In genomic region chr1:6602669-6603423, GRCh38 we compare ENCODE assay signal across 8 cellular contexts. TPM values are rescaled to one million over a fixed set of nuclear protein-coding genes. Genes with fewer than 3 reads are reported as not detected.
A peak's percentile ranks its signal among the peaks of the same experiment; 100 is the strongest.
DNase-seq lines count a peak whose midpoint lies in the region; ATAC-seq and TF ChIP-seq lines count a peak whose summit lies in the region.

KLHL21 (minus strand) TSS chr1:6602869; CDS start chr1:6602817, 52 bp downstream.

- H3K4me3 ChIP-seq in SJCRH30 (peak within 1 kb of the TSS; percentile 79), foreskin fibroblast (ENCODE audit: low read depth in 1 of 2, low read length in 2 of 2) (peak within 1 kb of the TSS; percentile 86 to 93), neural progenitor cell (peak within 1 kb of the TSS; percentile 65)

- H2AFZ ChIP-seq in neural progenitor cell (replicated peaks): peak within 1 kb of the TSS; percentile 78

- no peaks in the 10 kb centered on the region for H3K9me3 Mint-ChIP-seq in neural progenitor cell

- H3K27ac ChIP-seq in SJCRH30 (peak within 1 kb of the TSS; percentile 99), neural progenitor cell (peak within 1 kb of the TSS; percentile 31)

- H3K9ac ChIP-seq in neural progenitor cell: no peak within 1 kb of the TSS

- peaks cover 14% of the 10 kb centered on the region for H3K36me3 ChIP-seq in SJCRH30
- H3K36me3 ChIP-seq in neural progenitor cell: no peaks in the 10 kb centered on the region

- H3K9me3 ChIP-seq in SJCRH30 (replicated peaks) (no peaks in the 10 kb centered on the region), neural progenitor cell (ENCODE audit: low read depth) (no peaks in the 10 kb centered on the region)

- peak within 1 kb of the TSS; percentile 99 for H3K27ac Mint-ChIP-seq in neural progenitor cell

- peaks cover 36% of the 10 kb centered on the region for H3K4me1 Mint-ChIP-seq in neural progenitor cell

- peak within 1 kb of the TSS; percentile 99 for H3K4me2 ChIP-seq in neural progenitor cell

- peak within 1 kb of the TSS; percentile 96 for H3K4me3 Mint-ChIP-seq in neural progenitor cell

- H3K4me1 ChIP-seq in SJCRH30: 0 out of 2 replicates have a peak, but pooled peaks cover 10% of the 10 kb centered on the region
- H3K4me1 ChIP-seq in neural progenitor cell: peaks cover 33% of the 10 kb centered on the region

- ATAC-seq in GM21447 (IDR thresholded peaks at IDR 0.05; ENCODE audit: unreplicated experiment): peak; percentile 42

- H4K20me1 ChIP-seq in neural progenitor cell (ENCODE audit: low read depth): peaks cover 30% of the 10 kb centered on the region

- no peaks in the 10 kb centered on the region for H3K36me3 Mint-ChIP-seq in neural progenitor cell

- peak; percentile 21 for DNase-seq in DMS153 treated with DMSO at 0.1 percent for 48 hours (lab: John Stamatoyannopoulos, UW; ENCODE audit: unreplicated experiment)
- DNase-seq in HuH-7.5 (ENCODE audit: low spot score): peak; percentile 87
- peak; percentile 92 to 96 for DNase-seq in SJCRH30
- DNase-seq in activated gamma-delta T cell treated with Interleukin-2 at 50 U/mL for 16 hours: peak; percentile 85
- peak; percentile 92 to 98 for DNase-seq in foreskin fibroblast
- peak; percentile 91 for DNase-seq in neural progenitor cell (ENCODE audit: low spot score)
- peak; percentile 80 for DNase-seq in stromal cell of bone marrow (ENCODE audit: low read depth)

- peaks cover 8% of the 10 kb centered on the region for H3K27me3 Mint-ChIP-seq in neural progenitor cell (ENCODE audit: insufficient read depth, low read depth)

- TF ChIP-seq CTCF in foreskin fibroblast (IDR thresholded peaks at IDR 0.05; ENCODE audit: low read depth, low read length) (no peak), neural progenitor cell (IDR thresholded peaks at IDR 0.05) (no peak)

- H3K27me3 ChIP-seq in SJCRH30 (no peaks in the 10 kb centered on the region), neural progenitor cell (peaks cover 23% of the 10 kb centered on the region)

- peaks cover 40% of the 10 kb centered on the region for H3K79me2 ChIP-seq in neural progenitor cell (ENCODE audit: low read depth)

- peaks cover 45% of the 10 kb centered on the region for H3F3A ChIP-seq in neural progenitor cell (ENCODE audit: low read depth)

RNA-seq across cellular contexts. Expression of gene KLHL21, which starts in this region (rescaled TPM):
- total RNA-seq in SJCRH30 (2014; rRNA removed; shearing (Covaris generic)): 44.8 and 45.0 TPM in 2 replicates
- total RNA-seq in neural progenitor cell (ENCODE audit: low replicate concordance): 4.8 and 7.2 TPM in 2 replicates

Comparison
In these comparisons a context has a peak if more than half of its experiments do, and no peak if none do; other contexts are left out.
1. Peak in every context shown above with its lines: DNase-seq, ATAC-seq, H3K4me3 ChIP-seq and H3K27ac ChIP-seq.
2. DNase-seq: peak in every context shown above with its lines; median percentile 95 in foreskin fibroblast; 94 in SJCRH30; 91 in neural progenitor cell; 87 in HuH-7.5; 85 in activated gamma-delta T cell treated with Interleukin-2 at 50 U/mL for 16 hours; 80 in stromal cell of bone marrow; 21 in DMS153 treated with DMSO at 0.1 percent for 48 hours.